8 cellular contexts compared by ENCODE assay signal in genomic region chr5:123344819-123345426, GRCh38.
DNase-seq lines count a peak whose midpoint lies in the region; ATAC-seq, FAIRE-seq and TF ChIP-seq lines count a peak whose summit lies in the region.

No MANE protein-coding gene starts in this region.

- ATAC-seq in aorta (ENCODE audit: low FRiP score) (peak; percentile 47), GM18867 (IDR thresholded peaks at IDR 0.05; ENCODE audit: unreplicated experiment) (no peak)

- no peak for TF ChIP-seq POLR2A in adrenal gland (IDR thresholded peaks at IDR 0.05)

- no peak overlapping the region for H3K27ac ChIP-seq in adrenal gland
- H3K27ac ChIP-seq in aorta (ENCODE audit: low read depth in 1 of 2, low read length in 2 of 2): no peak overlapping the region

- TF ChIP-seq CTCF in LNCAP (IDR thresholded peaks at IDR 0.05) (peak; percentile 87), adrenal gland (IDR thresholded peaks at IDR 0.05) (peak; percentile 24 to 58 (median 44))

- H3K36me3 ChIP-seq in adrenal gland (replicated peaks in 1 of 2) (peaks cover 0 to 9% of the 10 kb centered on the region in 2 donors), aorta (ENCODE audit: control insufficient read depth in 1 of 2, insufficient read depth in 2 of 2, low read length in 1 of 2) (no peaks in the 10 kb centered on the region)

- intact Hi-C loops in adrenal gland (cut with DNase I): no loop called here
- intact Hi-C loops in aorta (cut with DNase I): loop anchor here (2.0 to 5.0 kb wide), 4 partner anchors 43 to 250 kb away; no protein-coding TSS in a partner anchor

- no peaks in the 10 kb centered on the region for H3K9me3 ChIP-seq in adrenal gland (replicated peaks in 1 of 3)
- H3K9me3 ChIP-seq in aorta (ENCODE audit: control insufficient read depth, low read length): no peaks in the 10 kb centered on the region

- H3K27me3 ChIP-seq in adrenal gland (no peaks in the 10 kb centered on the region), aorta (ENCODE audit: control insufficient read depth in 1 of 2, insufficient read depth in 2 of 2, low read length in 1 of 2) (no peaks in the 10 kb centered on the region)

- FAIRE-seq in islet of Langerhans (lab: Jason Lieb, UNC): peak; percentile 53

- peak; percentile 21 for DNase-seq in G401 (ENCODE audit: low spot score)
- peak in 3 of 7 donors; percentile 10 to 48 (median 15) for DNase-seq in adrenal gland
- no peak for DNase-seq in aorta
- no peak for DNase-seq in activated naive CD4-positive, alpha-beta T cell treated with Interleukin-2 at 50 U/mL for 16 hours
- no peak for DNase-seq in NCI-H1105 (lab: John Stamatoyannopoulos, UW)

- H3K4me1 ChIP-seq in adrenal gland (replicated peaks in 1 of 2) (no peaks in the 10 kb centered on the region), aorta (ENCODE audit: control insufficient read depth in 1 of 2, insufficient read depth in 2 of 2, low read length in 2 of 2) (peaks cover 1 to 2% of the 10 kb centered on the region in 2 donors)

- in situ Hi-C loops in G401 (cut with HindIII; ENCODE audit: low sequenced_read_pairs): no loop called here

- no peak overlapping the region for H3K4me3 ChIP-seq in adrenal gland
- H3K4me3 ChIP-seq in aorta (ENCODE audit: low read length in 2 of 2): no peak overlapping the region

- 53 to 64% (median 57%) methylated on average over 4 of the region's 4 CpGs for WGBS in adrenal gland, 4 donors
- 12 to 16% methylated on average over 4 of the region's 4 CpGs for WGBS in aorta, 2 donors

Comparison
In these comparisons a context has a peak if more than half of its experiments do, and no peak if none do; other contexts are left out.
1. intact Hi-C loops: an anchor here in aorta (2.0 to 5.0 kb wide); none called in adrenal gland.